1 cellular context compared by ENCODE assay signal in genomic region chr5:34804913-34805312, GRCh38.
TF ChIP-seq lines count a peak whose summit lies in the region.

No MANE protein-coding gene starts in this region.

TF ChIP-seq in SK-N-SH treated with all-trans-retinoic acid at 6 μM for 48 hours, 23 proteins besides CTCF, POLR2A, EP300 and RAD21:
- no peak for TF ChIP-seq CSRNP3 (CRISPR knock-in tag; IDR thresholded peaks at IDR 0.05)
TF ChIP-seq in SK-N-SH treated with all-trans-retinoic acid at 6 μM for 48 hours: peak in this region for 0.
